In genomic region chrX:68828740-68829593, GRCh38 we compare ENCODE assay signal across 8 cellular contexts. TPM values are rescaled to one million over a fixed set of nuclear protein-coding genes. Genes with fewer than 3 reads are reported as not detected.
DNase-seq lines count a peak whose midpoint lies in the region; ATAC-seq and TF ChIP-seq lines count a peak whose summit lies in the region.

EFNB1 (plus strand) TSS chrX:68829021; CDS start chrX:68829777, 756 bp downstream.

- peak; percentile 77 for ATAC-seq in GM18499 (IDR thresholded peaks at IDR 0.05; ENCODE audit: insufficient read depth, unreplicated experiment)
- peak; percentile 91 for ATAC-seq in HG02885 (IDR thresholded peaks at IDR 0.05; ENCODE audit: poor library complexity, unreplicated experiment)

- H2AFZ ChIP-seq in hepatocyte, result no peak within 1 kb of the TSS

- H3K79me2 ChIP-seq in hepatocyte, result peaks cover 49% of the 10 kb centered on the region

- H3K4me2 ChIP-seq in hepatocyte, result peak within 1 kb of the TSS; percentile 78

- peak within 1 kb of the TSS; percentile 64 for H3K4me3 ChIP-seq in astrocyte of the spinal cord (ENCODE audit: low read depth, low read length)
- H3K4me3 ChIP-seq in hepatocyte, result peak within 1 kb of the TSS; percentile 75

- no peaks in the 10 kb centered on the region for H3K36me3 ChIP-seq in hepatocyte (replicated peaks; ENCODE audit: insufficient read depth, low read depth)

- DNase-seq in NCI-H187 treated with DMSO at 0.1 percent for 48 hours (lab: John Stamatoyannopoulos, UW) (peak; percentile 19), T1000 (lab: John Stamatoyannopoulos, UW) (peak; percentile 85), astrocyte of the spinal cord (ENCODE audit: low read depth, low spot score) (peak; percentile 97), hepatocyte (ENCODE audit: low spot score) (peak; percentile 96), retina (peak; percentile 92), HuH-7 (ENCODE audit: low spot score) (no peak)

- no peaks in the 10 kb centered on the region for H3K27me3 ChIP-seq in hepatocyte

- no peaks in the 10 kb centered on the region for H3K4me1 ChIP-seq in hepatocyte (ENCODE audit: insufficient read depth)

- in situ Hi-C loops in astrocyte of the spinal cord (cut with HindIII; ENCODE audit: low sequenced_read_pairs), result no loop called here

- no peaks in the 10 kb centered on the region for H3K9me2 ChIP-seq in hepatocyte (replicated peaks; ENCODE audit: insufficient read depth)

- WGBS in hepatocyte (ENCODE audit: low lambda C conversion rate, missing lambda C conversion rate), result 43% methylated on average over 56 of the region's 82 CpGs

- no peak for TF ChIP-seq CTCF in astrocyte of the spinal cord (IDR thresholded peaks at IDR 0.05; ENCODE audit: low read depth, low read length)
- TF ChIP-seq CTCF in hepatocyte (IDR thresholded peaks at IDR 0.05; ENCODE audit: poor library complexity), result no peak

- H3K27ac ChIP-seq in hepatocyte, result peak within 1 kb of the TSS; percentile 76

- H4K20me1 ChIP-seq in hepatocyte (ENCODE audit: insufficient read depth, poor library complexity, severe bottlenecking), result peaks cover 29% of the 10 kb centered on the region

- no peaks in the 10 kb centered on the region for H3K9me3 ChIP-seq in hepatocyte (ENCODE audit: low read depth)

RNA-seq across cellular contexts. Expression of gene EFNB1, which starts in this region (rescaled TPM):
- total RNA-seq in hepatocyte, result 36.4 and 46.4 TPM in 2 replicates
- polyA plus RNA-seq in hepatocyte, result 33.5 and 35.1 TPM in 2 replicates
